ENCODE assay signal across 1 cellular context in genomic region chr6:112216699-112217551, GRCh38.
TF ChIP-seq lines count a peak whose summit lies in the region.

No MANE protein-coding gene starts in this region.

TF ChIP-seq in IMR-90, 13 proteins besides CTCF, POLR2A, EP300 and RAD21 (continued from another document):
- TF ChIP-seq, protein P1, sequence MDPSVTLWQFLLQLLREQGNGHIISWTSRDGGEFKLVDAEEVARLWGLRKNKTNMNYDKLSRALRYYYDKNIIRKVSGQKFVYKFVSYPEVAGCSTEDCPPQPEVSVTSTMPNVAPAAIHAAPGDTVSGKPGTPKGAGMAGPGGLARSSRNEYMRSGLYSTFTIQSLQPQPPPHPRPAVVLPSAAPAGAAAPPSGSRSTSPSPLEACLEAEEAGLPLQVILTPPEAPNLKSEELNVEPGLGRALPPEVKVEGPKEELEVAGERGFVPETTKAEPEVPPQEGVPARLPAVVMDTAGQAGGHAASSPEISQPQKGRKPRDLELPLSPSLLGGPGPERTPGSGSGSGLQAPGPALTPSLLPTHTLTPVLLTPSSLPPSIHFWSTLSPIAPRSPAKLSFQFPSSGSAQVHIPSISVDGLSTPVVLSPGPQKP (IDR thresholded peaks at IDR 0.05; ENCODE audit: borderline replicate concordance, low read depth, low read length) = no peak
- TF ChIP-seq CHD1 (IDR thresholded peaks at IDR 0.05; ENCODE audit: low read depth, low read length) = no peak
- TF ChIP-seq NFE2L2 (IDR thresholded peaks at IDR 0.05; ENCODE audit: low read depth, low read length) = no peak
- TF ChIP-seq MAFK (IDR thresholded peaks at IDR 0.05; ENCODE audit: low read depth, low read length) = no peak
- TF ChIP-seq RFX5 (IDR thresholded peaks at IDR 0.05; ENCODE audit: low read depth, low read length) = peak; percentile 55; the same call in 1 of the 2 replicates
- peak; percentile 19; the same call in 1 of the 2 replicates for TF ChIP-seq BHLHE40 (IDR thresholded peaks at IDR 0.05; ENCODE audit: low read depth, low read length)
- TF ChIP-seq MXI1 (IDR thresholded peaks at IDR 0.05; ENCODE audit: borderline replicate concordance, low read depth, low read length) = no peak
